15 cellular contexts compared by ENCODE assay signal in genomic region chr5:133147411-133147810, GRCh38.
DNase-seq lines count a peak whose midpoint lies in the region; ATAC-seq and TF ChIP-seq lines count a peak whose summit lies in the region.
"Had no signal": no experiment of that assay in that cellular context is flagged by ENCODE, and none has a peak within 500 bp of the region (broad histone marks: within the 10 kb centered on the region; RNA-seq: fewer than 3 reads in every experiment).

No MANE protein-coding gene starts in this region.

- peak overlapping the region in 2 of 3 experiments; percentile 37 to 60 for H3K27ac Mint-ChIP-seq in nephron
- H3K27ac Mint-ChIP-seq: memory B cell had no signal

- TF ChIP-seq CTCF in choroid plexus epithelial cell (conservative IDR thresholded peaks at IDR 0.05; ENCODE audit: low read depth, low read length) (no peak), nephron (IDR thresholded peaks at IDR 0.05; ENCODE audit: unreplicated experiment in 3 of 3) (no peak)

- H3K4me3 ChIP-seq in choroid plexus epithelial cell (ENCODE audit: low read depth, low read length), result no peak overlapping the region
- H3K4me3 ChIP-seq: HAP-1, skin epidermis had no signal

- H3K36me3 Mint-ChIP-seq in nephron (ENCODE audit: low read depth), result peaks cover 4% of the 10 kb centered on the region

- peaks cover 36% of the 10 kb centered on the region for H3K4me1 Mint-ChIP-seq in nephron
- H3K4me1 Mint-ChIP-seq: memory B cell had no signal

- ATAC-seq in HG03196 (IDR thresholded peaks at IDR 0.05; ENCODE audit: unreplicated experiment) (no peak), HG02884 (IDR thresholded peaks at IDR 0.05; ENCODE audit: unreplicated experiment) (no peak)
- ATAC-seq: esophagus mucosa had no signal

- H3K9me3 Mint-ChIP-seq in nephron, result peaks cover 11% of the 10 kb centered on the region

- H3K27me3 Mint-ChIP-seq in nephron (ENCODE audit: low read depth), result peaks cover 23% of the 10 kb centered on the region

- no peak overlapping the region for H3K4me3 Mint-ChIP-seq in nephron
- H3K4me3 Mint-ChIP-seq: memory B cell had no signal

- DNase-seq in NCI-H1694 treated with DMSO at 0.1 percent for 48 hours (lab: John Stamatoyannopoulos, UW) (peak; percentile 38), NCI-H1694 (lab: John Stamatoyannopoulos, UW) (no peak), MV-4-11 (lab: John Stamatoyannopoulos, UW) (peak; percentile 43), choroid plexus epithelial cell (ENCODE audit: low read depth) (peak; percentile 69), RKO (ENCODE audit: low spot score) (no peak)
- DNase-seq: cortex of kidney, NCI-H1930, SIG-M5 had no signal

Comparison
In these comparisons a context has a peak if more than half of its experiments do, and no peak if none do; other contexts are left out.
1. DNase-seq: peak in NCI-H1694 treated with DMSO at 0.1 percent for 48 hours (single experiment), MV-4-11 (single experiment) and choroid plexus epithelial cell (single experiment); none in NCI-H1694 (single experiment) and RKO (single experiment).